ENCODE assay signal across 14 cellular contexts in the genomic region with DNA sequence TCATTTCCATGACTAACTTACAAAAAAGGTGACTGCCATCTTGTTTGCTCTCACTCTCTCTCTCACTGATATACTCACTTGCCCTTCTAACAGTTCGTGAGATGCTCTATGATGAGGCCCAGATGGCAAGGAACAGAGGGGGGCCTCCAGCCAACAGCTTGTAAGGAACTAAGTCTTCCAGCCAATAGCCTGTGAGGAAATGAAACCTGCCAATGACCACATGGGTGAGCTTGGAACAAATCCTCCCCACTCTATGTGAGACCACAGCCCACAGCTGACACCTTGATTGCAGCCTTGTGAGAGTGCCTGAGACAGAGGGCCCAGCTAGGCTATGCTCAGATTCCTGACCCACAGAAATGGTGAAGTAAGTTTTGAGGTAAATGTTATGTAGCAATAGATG.
DNase-seq lines count a peak whose midpoint lies in the region; ATAC-seq and TF ChIP-seq lines count a peak whose summit lies in the region.
"Had no signal": no experiment of that assay in that cellular context is flagged by ENCODE, and none has a peak within 500 bp of the region (broad histone marks: within the 10 kb centered on the region; RNA-seq: fewer than 3 reads in every experiment).

No MANE protein-coding gene starts in this region.

- no peaks in the 10 kb centered on the region for H3K9me3 ChIP-seq in IMR-90 (ENCODE audit: control insufficient read depth, insufficient read depth, low read length)
- H3K9me3 ChIP-seq: BLaER1, Caco-2 had no signal

- no peaks in the 10 kb centered on the region for H3K79me1 ChIP-seq in IMR-90 (ENCODE audit: low read depth in 1 of 2, low read length in 2 of 2)

- CTCF ChIA-PET in IMR-90 (lab: Yijun Ruan, JAX) = no interaction called here

- TF ChIP-seq POLR2A in IMR-90 (IDR thresholded peaks at IDR 0.05; ENCODE audit: low read depth, low read length) = no peak

- WGBS in IMR-90 (ENCODE audit: extremely low coverage in 2 of 2, insufficient read length in 1 of 2), 2 experiments = 60% methylated on average over 1 of the region's 1 CpG; no CpG with 5 or more reads in 1 of the 2 experiments

- peak overlapping the region; percentile 58; the same call in 1 of the 2 replicates for H4K91ac ChIP-seq in IMR-90 (ENCODE audit: insufficient read depth, low read depth, low read length)

- H3K4me1 ChIP-seq in IMR-90 (ENCODE audit: control insufficient read depth, insufficient read depth, low read length) = peaks cover 5% of the 10 kb centered on the region
- H3K4me1 ChIP-seq: BLaER1, Caco-2 had no signal

- no peaks in the 10 kb centered on the region for H3K36me3 ChIP-seq in IMR-90 (ENCODE audit: control insufficient read depth, insufficient read depth, low read length)
- H3K36me3 ChIP-seq: BLaER1 had no signal

- no peak overlapping the region for H2BK20ac ChIP-seq in IMR-90 (ENCODE audit: low read depth, low read length)

- H2BK120ac ChIP-seq in IMR-90 (ENCODE audit: low read depth, low read length) = peak overlapping the region; percentile 40

- no peaks in the 10 kb centered on the region for H3K27me3 ChIP-seq in IMR-90 (ENCODE audit: control insufficient read depth, insufficient read depth, low read length)
- H3K27me3 ChIP-seq: BLaER1 had no signal

- no peak overlapping the region for H3K27ac Mint-ChIP-seq in stimulated activated naive CD8-positive, alpha-beta T cell treated with anti-CD3 and anti-CD28 coated beads, Interleukin-15, amount 100 ng/mL, for 72 hours
- H3K27ac Mint-ChIP-seq: CD8-positive, alpha-beta memory T cell had no signal

- no peak overlapping the region for H3K23ac ChIP-seq in IMR-90 (ENCODE audit: low read depth, low read length)

- POLR2A ChIA-PET in IMR-90 (lab: Charles Lee; ENCODE audit: unreplicated experiment) = no interaction called here

- H2AK9ac ChIP-seq in IMR-90 (replicated peaks; ENCODE audit: low read depth, low read length, poor library complexity) = no peak overlapping the region

- no peak overlapping the region for H4K5ac ChIP-seq in IMR-90 (ENCODE audit: low read depth, low read length)

- no peak overlapping the region for H3K4me2 ChIP-seq in IMR-90 (ENCODE audit: low read depth, low read length)
- H3K4me2 ChIP-seq: BLaER1 had no signal

- H2BK15ac ChIP-seq in IMR-90 (ENCODE audit: low read depth, low read length) = 0 out of 3 replicates have a peak overlapping the region, but pooled peaks have one; percentile 5

- no peak overlapping the region for H4K8ac ChIP-seq in IMR-90 (ENCODE audit: low read depth in 2 of 2, low read length in 2 of 2)

- intact Hi-C loops in IMR-90 (cut with micrococcal nuclease) = no loop called here

- no peak overlapping the region for H3K56ac ChIP-seq in IMR-90 (ENCODE audit: extremely low read depth, insufficient read depth, low read length)

- H2AK5ac ChIP-seq in IMR-90 (ENCODE audit: low read depth, low read length) = no peak overlapping the region

- in situ Hi-C loops in IMR-90 (cut with MboI; ENCODE audit: low sequenced_read_pairs) = loop anchor here (10.0 kb wide), 1 partner anchor 59 kb away; no protein-coding TSS in a partner anchor

- dilution Hi-C loops in IMR-90 (cut with HindIII; ENCODE audit: low sequenced_read_pairs, unreplicated experiment) = no loop called here

- no peak overlapping the region for H2BK5ac ChIP-seq in IMR-90 (ENCODE audit: low read depth, low read length, poor library complexity, severe bottlenecking)

- H3K4me3 Mint-ChIP-seq in stimulated activated naive CD8-positive, alpha-beta T cell treated with anti-CD3 and anti-CD28 coated beads, Interleukin-15, amount 100 ng/mL, for 72 hours = no peak overlapping the region
- H3K4me3 Mint-ChIP-seq: CD8-positive, alpha-beta memory T cell had no signal

- ATAC-seq in stimulated activated naive CD8-positive, alpha-beta T cell treated with anti-CD3 and anti-CD28 coated beads, Interleukin-15, Interleukin-2, amounts not matched to agents 100 U/mL and 50 U/mL, for 24 hours = peak; percentile 28
- no peak for ATAC-seq in stimulated activated naive CD8-positive, alpha-beta T cell treated with anti-CD3 and anti-CD28 coated beads, Interleukin-15, amount 100 ng/mL, for 72 hours
- ATAC-seq in IMR-90 (ENCODE audit: low read depth) = 0 out of 2 replicates have a peak, but pooled peaks have one; percentile 16
- ATAC-seq in HG02678 (IDR thresholded peaks at IDR 0.05; ENCODE audit: unreplicated experiment) = no peak

- no peak for TF ChIP-seq RAD21 in IMR-90 (IDR thresholded peaks at IDR 0.05; ENCODE audit: low read length)

- H3K9me3 Mint-ChIP-seq in stimulated activated naive CD8-positive, alpha-beta T cell treated with anti-CD3 and anti-CD28 coated beads, Interleukin-15, amount 100 ng/mL, for 72 hours = peaks cover 0 to 13% of the 10 kb centered on the region in 2 donors

- H3K9ac ChIP-seq in IMR-90 (ENCODE audit: low read depth, low read length) = no peak overlapping the region
- H3K9ac ChIP-seq: BLaER1 had no signal

- no peak overlapping the region for H3K27ac ChIP-seq in IMR-90 (ENCODE audit: insufficient read depth, low read length)
- H3K27ac ChIP-seq: BLaER1 had no signal

- H3K14ac ChIP-seq in IMR-90 (replicated peaks; ENCODE audit: low read depth, low read length) = peak overlapping the region; percentile 34; the same call in 1 of the 2 replicates

- no peak for DNase-seq in stimulated activated naive CD8-positive, alpha-beta T cell treated with anti-CD3 and anti-CD28 coated beads, Interleukin-15, Interleukin-2, amounts not matched to agents 100 U/mL and 50 U/mL, for 24 hours
- no peak for DNase-seq in stimulated activated naive CD8-positive, alpha-beta T cell treated with anti-CD3 and anti-CD28 coated beads, Interleukin-15, amount 100 ng/mL, for 72 hours
- DNase-seq in IMR-90 (no peak), cerebellum (ENCODE audit: low spot score) (peak; percentile 3), iPS-NIHi7 (ENCODE audit: extremely low spot score) (no peak), GOT3 (lab: John Stamatoyannopoulos, UW) (no peak)
- DNase-seq: 8988T; AML-193; Caco-2; CD8-positive, alpha-beta memory T cell; DND-41; HCEC 1CT had no signal

- H3K4me1 Mint-ChIP-seq in stimulated activated naive CD8-positive, alpha-beta T cell treated with anti-CD3 and anti-CD28 coated beads, Interleukin-15, amount 100 ng/mL, for 72 hours = peaks cover 13% of the 10 kb centered on the region

- no peak overlapping the region; the same call in 1 of the 2 replicates for H3K4ac ChIP-seq in IMR-90 (ENCODE audit: low read depth, low read length)

- H3K9me1 ChIP-seq in IMR-90 (ENCODE audit: insufficient read depth, low read length) = peaks cover 4% of the 10 kb centered on the region; the same call in 1 of the 2 replicates

- no TSS peak for BruUV-seq in IMR-90 (replicated peaks; lab: Mats Ljungman, UMichigan)

- H4K20me1 ChIP-seq in IMR-90 (ENCODE audit: insufficient read depth, low read length) = no peaks in the 10 kb centered on the region
- H4K20me1 ChIP-seq: BLaER1 had no signal

- no peak overlapping the region for H3K4me3 ChIP-seq in IMR-90 (ENCODE audit: insufficient read depth, low read depth, low read length)
- H3K4me3 ChIP-seq: BLaER1 had no signal

- no peak overlapping the region for H2AFZ ChIP-seq in IMR-90 (replicated peaks; ENCODE audit: low read length, poor library complexity)

- no peaks in the 10 kb centered on the region for H3K27me3 Mint-ChIP-seq in stimulated activated naive CD8-positive, alpha-beta T cell treated with anti-CD3 and anti-CD28 coated beads, Interleukin-15, amount 100 ng/mL, for 72 hours

- TF ChIP-seq CTCF in IMR-90 (conservative IDR thresholded peaks at IDR 0.05; ENCODE audit: low read depth, low read length) = no peak

- no peak overlapping the region for H3K18ac ChIP-seq in IMR-90 (ENCODE audit: low read depth, low read length)

TF ChIP-seq in IMR-90, 13 proteins besides CTCF, POLR2A, EP300 and RAD21:
- TF ChIP-seq RFX5 (IDR thresholded peaks at IDR 0.05; ENCODE audit: low read depth, low read length) (no peak), RCOR1 (IDR thresholded peaks at IDR 0.05; ENCODE audit: insufficient replicate concordance, low read length) (no peak), MAZ (IDR thresholded peaks at IDR 0.05; ENCODE audit: borderline replicate concordance, low read depth, low read length) (no peak), BHLHE40 (IDR thresholded peaks at IDR 0.05; ENCODE audit: low read depth, low read length) (no peak), SMC3 (IDR thresholded peaks at IDR 0.05; ENCODE audit: low read depth, low read length) (no peak), FOS (IDR thresholded peaks at IDR 0.05; ENCODE audit: low read depth, low read length) (no peak), NFE2L2 (IDR thresholded peaks at IDR 0.05; ENCODE audit: low read depth, low read length) (no peak), MAFK (IDR thresholded peaks at IDR 0.05; ENCODE audit: low read depth, low read length) (no peak), MXI1 (IDR thresholded peaks at IDR 0.05; ENCODE audit: borderline replicate concordance, low read depth, low read length) (no peak), ELK1 (IDR thresholded peaks at IDR 0.05; ENCODE audit: borderline replicate concordance, low read depth, low read length) (no peak)

Comparison
In these comparisons a context has a peak if more than half of its experiments do, and no peak if none do; other contexts are left out.
1. ATAC-seq: peak in stimulated activated naive CD8-positive, alpha-beta T cell treated with anti-CD3 and anti-CD28 coated beads, Interleukin-15, Interleukin-2, amounts not matched to agents 100 U/mL and 50 U/mL, for 24 hours (single experiment) and IMR-90 (single experiment); none in stimulated activated naive CD8-positive, alpha-beta T cell treated with anti-CD3 and anti-CD28 coated beads, Interleukin-15, amount 100 ng/mL, for 72 hours (single experiment) and HG02678 (single experiment).